Comparison of ENCODE assay signal across 1 cellular context in the genomic region with DNA sequence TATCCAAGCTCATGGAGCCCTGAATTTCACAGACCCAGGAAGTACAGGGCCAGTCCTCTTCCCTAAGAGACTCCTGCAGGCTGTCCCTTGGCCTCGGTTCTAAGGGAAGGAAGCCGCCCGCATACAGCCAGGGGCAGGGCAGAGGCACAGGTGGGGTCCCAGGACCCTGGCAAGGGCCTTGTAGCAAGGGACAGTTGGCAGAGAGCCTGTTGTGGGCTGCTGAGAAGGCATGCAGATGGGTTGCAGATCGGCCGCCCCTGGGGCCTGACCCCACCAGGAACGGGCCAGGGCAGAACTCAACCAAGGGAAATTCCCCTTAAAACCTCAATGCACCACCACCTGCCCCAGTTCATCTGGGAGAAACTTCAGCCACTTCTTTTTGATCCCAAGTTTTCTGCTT.
TF ChIP-seq lines count a peak whose summit lies in the region.

No MANE protein-coding gene starts in this region.

TF ChIP-seq in GM12891, 5 proteins besides CTCF, POLR2A, EP300 and RAD21:
- TF ChIP-seq POU2F2 (IDR thresholded peaks at IDR 0.05; ENCODE audit: low read depth, low read length) (no peak), SPI1 (IDR thresholded peaks at IDR 0.05; ENCODE audit: low read depth, low read length) (no peak), PAX5 (IDR thresholded peaks at IDR 0.05; ENCODE audit: insufficient read depth, low read length, severe bottlenecking) (no peak), TAF1 (IDR thresholded peaks at IDR 0.05; ENCODE audit: low read depth, low read length) (no peak), POLR2AphosphoS5 (IDR thresholded peaks at IDR 0.05; ENCODE audit: low read depth, low read length) (no peak)
